In the genomic region with DNA sequence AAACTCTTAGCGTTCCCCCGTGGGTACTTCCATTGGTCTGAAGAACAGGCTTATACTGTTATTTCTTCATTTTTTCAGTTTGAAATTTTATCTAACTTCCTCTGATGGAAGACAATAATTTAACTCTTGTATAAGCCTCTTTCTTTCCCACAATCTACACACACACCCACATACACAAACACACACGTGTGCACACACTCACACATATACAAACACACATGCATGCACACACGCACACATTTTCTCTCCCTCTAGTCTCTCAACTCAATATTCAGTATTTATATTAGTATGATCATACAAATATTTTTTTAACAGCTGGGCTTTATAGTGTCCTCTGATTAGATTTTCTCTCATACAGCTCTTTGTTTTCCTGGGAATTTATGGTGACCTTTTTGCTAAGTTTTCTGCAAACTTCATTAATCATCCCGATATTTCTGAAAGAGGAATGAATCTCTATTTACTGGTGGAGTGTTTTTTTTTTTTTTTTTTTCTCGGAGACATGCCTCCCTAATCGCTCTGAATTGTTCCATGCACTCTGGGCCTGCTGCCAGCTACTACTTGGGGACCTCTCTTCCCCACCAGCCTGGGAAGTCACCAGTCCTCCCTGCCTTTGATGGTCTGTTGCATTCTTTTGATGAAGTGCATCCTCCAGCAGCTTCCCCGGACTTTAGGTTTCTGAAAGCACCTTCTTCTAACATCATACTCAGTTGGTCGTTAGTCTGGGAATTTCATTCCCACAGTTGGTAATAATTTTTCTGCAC, we compare ENCODE assay signal across 28 cellular contexts.
DNase-seq lines count a peak whose midpoint lies in the region; ATAC-seq, FAIRE-seq and TF ChIP-seq lines count a peak whose summit lies in the region.
"Had no signal": no experiment of that assay in that cellular context is flagged by ENCODE, and none has a peak within 500 bp of the region (broad histone marks: within the 10 kb centered on the region; RNA-seq: fewer than 3 reads in every experiment).

No MANE protein-coding gene starts in this region.

- H3K4ac ChIP-seq in H1 (replicated peaks; ENCODE audit: insufficient read length, low read depth, low read length), result no peak overlapping the region

- H3K79me2 ChIP-seq in H1 (ENCODE audit: control insufficient read depth in 1 of 2, insufficient read depth in 2 of 2, low read length in 2 of 2), result no peaks in the 10 kb centered on the region

- H3K9me3 ChIP-seq in H1 (ENCODE audit: insufficient read depth in 2 of 2, low read depth in 1 of 2, low read length in 1 of 2) (no peaks in the 10 kb centered on the region), ascending aorta (peaks cover 0 to 13% of the 10 kb centered on the region in 2 donors)

- H2AFZ ChIP-seq in H1 (ENCODE audit: low read length), result no peak overlapping the region

- CTCF ChIA-PET in H1 (lab: Charles Lee; ENCODE audit: partially characterized antibody), result interaction anchor here (1.1 to 2.5 kb wide), 4 partner anchors 10 to 29 kb away, joined by 3 to 10 read pairs (median 4); no protein-coding TSS in a partner anchor

- no peak overlapping the region for H4K8ac ChIP-seq in H1 (ENCODE audit: extremely low read depth, insufficient read depth, low read length)

- H4K91ac ChIP-seq in H1 (replicated peaks; ENCODE audit: insufficient read length, low read length), result no peak overlapping the region

- no peak overlapping the region for H3K56ac ChIP-seq in H1 (replicated peaks; ENCODE audit: insufficient read length, low read depth, low read length)

- TF ChIP-seq CTCF in H1 (IDR thresholded peaks at IDR 0.05; ENCODE audit: control extremely low read depth in 1 of 3, insufficient read depth in 1 of 3, low read depth in 1 of 3, low read length in 3 of 3), result no peak
- no peak for TF ChIP-seq CTCF in ascending aorta (IDR thresholded peaks at IDR 0.05)

- H2BK15ac ChIP-seq in H1 (ENCODE audit: low read length), result no peak overlapping the region

- 0 out of 2 replicates have a peak overlapping the region, but pooled peaks have one; percentile 67 for H2BK20ac ChIP-seq in H1 (ENCODE audit: low read length)

- H3K4me1 ChIP-seq in H1 (replicated peaks in 1 of 4; ENCODE audit: control insufficient read depth in 3 of 4, insufficient read depth in 4 of 4, low read length in 3 of 4), result no peaks in the 10 kb centered on the region
- no peaks in the 10 kb centered on the region for H3K4me1 ChIP-seq in ascending aorta
- H3K4me1 ChIP-seq: A549, lower lobe of right lung had no signal

- TF ChIP-seq EP300 in H1 (IDR thresholded peaks at IDR 0.05; ENCODE audit: borderline replicate concordance in 1 of 2, low read depth in 2 of 2, low read length in 2 of 2), result no peak

- TF ChIP-seq POLR2A in H1 (IDR thresholded peaks at IDR 0.05; ENCODE audit: control extremely low read depth in 1 of 2, low read depth in 2 of 2, low read length in 2 of 2), result no peak

- intact Hi-C loops in ascending aorta (cut with DNase I), result no loop called here

- FAIRE-seq in H1 (lab: Jason Lieb, UNC), result no peak
- FAIRE-seq: A549 had no signal

- H3K36me3 ChIP-seq in H1 (ENCODE audit: control insufficient read depth in 2 of 4, insufficient read depth in 4 of 4, low read length in 3 of 4), result no peaks in the 10 kb centered on the region
- no peaks in the 10 kb centered on the region for H3K36me3 ChIP-seq in ascending aorta
- H3K36me3 ChIP-seq: lower lobe of right lung had no signal

- H2AK5ac ChIP-seq in H1 (ENCODE audit: low read depth, low read length), result no peak overlapping the region

- TF ChIP-seq RAD21 in H1 (IDR thresholded peaks at IDR 0.05 in 1 of 2, conservative IDR thresholded peaks at IDR 0.05 in 1 of 2; ENCODE audit: low read depth in 2 of 2, low read length in 2 of 2), result no peak

- 85% methylated on average over 9 of the region's 9 CpGs; no CpG with 5 or more reads in 1 of the 2 experiments for WGBS in H1 (ENCODE audit: extremely low coverage in 1 of 2, insufficient coverage in 1 of 2, insufficient read length in 1 of 2, insufficient replicate concordance in 2 of 2, low coverage in 1 of 2, low lambda C conversion rate in 2 of 2, missing lambda C conversion rate in 1 of 2), 2 experiments

- H2BK12ac ChIP-seq in H1 (ENCODE audit: low read depth, low read length), result no peak overlapping the region

- H4K20me1 ChIP-seq in H1 (replicated peaks in 1 of 2; ENCODE audit: control insufficient read depth in 1 of 2, insufficient read depth in 2 of 2, low read length in 2 of 2), result no peaks in the 10 kb centered on the region

- POLR2A ChIA-PET in H1 (lab: Charles Lee; ENCODE audit: partially characterized antibody), result interaction anchor here (1.2 kb wide), 1 partner anchor 88 kb away, joined by 3 read pairs; no protein-coding TSS in a partner anchor

- no peak overlapping the region for H3K4me2 ChIP-seq in H1 (ENCODE audit: insufficient read depth in 1 of 2, low read depth in 2 of 2, low read length in 2 of 2)
- H3K4me2 ChIP-seq: A549 had no signal

- no peak overlapping the region for H3K18ac ChIP-seq in H1 (ENCODE audit: extremely low read depth, low read length)

- H3K23me2 ChIP-seq in H1 (ENCODE audit: low read depth, low read length), result no peaks in the 10 kb centered on the region

- no peak for ATAC-seq in GM19467 (IDR thresholded peaks at IDR 0.05; ENCODE audit: unreplicated experiment)
- ATAC-seq in GM19395 (IDR thresholded peaks at IDR 0.05; ENCODE audit: unreplicated experiment), result no peak
- ATAC-seq: A549; activated CD4-positive, alpha-beta T cell treated with anti-CD3 and anti-CD28 coated beads for 36 hours; activated CD8-positive, alpha-beta T cell treated with anti-CD3 and anti-CD28 coated beads, Interleukin-2, amount 10 ng/mL, durations not matched to agents 7 days and 5 days; lower lobe of right lung; natural killer cell treated with Interleukin-12 subunit alpha and Interleukin-12 subunit beta and Interleukin-15 and Interleukin-18, amount 100 ng/mL, for 72 hours; stimulated activated naive CD8-positive, alpha-beta T cell treated with anti-CD3 and anti-CD28 coated beads, Interleukin-15, amount 100 ng/mL, for 72 hours had no signal

- no peak overlapping the region for H2BK5ac ChIP-seq in H1 (ENCODE audit: low read depth, low read length)

- H2BK120ac ChIP-seq in H1 (replicated peaks; ENCODE audit: low read depth, low read length), result no peak overlapping the region

- H3K9ac ChIP-seq in H1 (replicated peaks in 1 of 4; ENCODE audit: extremely low read depth in 1 of 4, low read depth in 3 of 4, low read length in 3 of 4), result no peak overlapping the region

- DNase-seq in NCI-H1436 (lab: John Stamatoyannopoulos, UW) (peak; percentile 3), NCI-H1436 treated with DMSO at 0.1 percent for 48 hours (lab: John Stamatoyannopoulos, UW) (no peak), M059J (ENCODE audit: low read depth) (peak; percentile 7), NCI-H2171 treated with DMSO at 0.1 percent for 48 hours (lab: John Stamatoyannopoulos, UW) (peak; percentile 87), H1 (ENCODE audit: low read depth in 1 of 2, low spot score in 2 of 2) (no peak), ascending aorta (ENCODE audit: low spot score in 2 of 2) (no peak)
- DNase-seq: activated CD4-positive, alpha-beta T cell treated with anti-CD3 and anti-CD28 coated beads for 36 hours; activated CD8-positive, alpha-beta T cell treated with anti-CD3 and anti-CD28 coated beads, Interleukin-2, amount 10 ng/mL, durations not matched to agents 7 days and 5 days; activated effector memory CD4-positive, alpha-beta T cell treated with Interleukin-2 at 50 U/mL for 16 hours; aorta; CD4-positive, alpha-beta memory T cell; DND-41; effector memory CD4-positive, alpha-beta T cell; erythroblast; glutamatergic neuron; H9; islet precursor cell; lower lobe of right lung; NCI-H187; NCI-H526; stimulated activated naive CD8-positive, alpha-beta T cell treated with anti-CD3 and anti-CD28 coated beads, Interleukin-15, amount 100 ng/mL, for 72 hours had no signal

- H3K23ac ChIP-seq in H1 (ENCODE audit: insufficient read length), result no peak overlapping the region

- H3K79me1 ChIP-seq in H1 (ENCODE audit: low read depth, low read length), result no peaks in the 10 kb centered on the region

- H3K14ac ChIP-seq in H1 (ENCODE audit: insufficient read length), result no peak overlapping the region

- H4K5ac ChIP-seq in H1 (ENCODE audit: insufficient read length, low read depth, low read length), result no peak overlapping the region

- H3K4me3 ChIP-seq in H1 (ENCODE audit: extremely low read depth in 1 of 4, insufficient read depth in 2 of 4, low read depth in 3 of 4, low read length in 4 of 4), result no peak overlapping the region
- H3K4me3 ChIP-seq in ascending aorta, result no peak overlapping the region
- H3K4me3 ChIP-seq: A549, coronary artery, lower lobe of right lung, skin epidermis had no signal

- H3K27me3 ChIP-seq in H1 (replicated peaks in 1 of 4; ENCODE audit: control insufficient read depth in 3 of 4, extremely low read depth in 1 of 4, insufficient read depth in 3 of 4, low read length in 3 of 4), result no peaks in the 10 kb centered on the region
- H3K27me3 ChIP-seq in ascending aorta, result no peaks in the 10 kb centered on the region

- H3K27ac ChIP-seq in H1 (ENCODE audit: low read depth, low read length) (no peak overlapping the region), ascending aorta (no peak overlapping the region)
- H3K27ac ChIP-seq: A549, coronary artery, lower lobe of right lung, RWPE1, skin epidermis had no signal

TF ChIP-seq in H1, 55 proteins besides CTCF, POLR2A, EP300 and RAD21:
- TF ChIP-seq NRF1 (IDR thresholded peaks at IDR 0.05; ENCODE audit: low read depth, low read length), result no peak
- no peak for TF ChIP-seq FOSL1 (IDR thresholded peaks at IDR 0.05; ENCODE audit: insufficient read depth, low read depth, low read length)
- TF ChIP-seq CEBPB (IDR thresholded peaks at IDR 0.05; ENCODE audit: low read depth, low read length), result no peak
- no peak for TF ChIP-seq SP4 (IDR thresholded peaks at IDR 0.05; ENCODE audit: low read length)
- no peak for TF ChIP-seq YY1 (IDR thresholded peaks at IDR 0.05; ENCODE audit: low read depth, low read length)
- TF ChIP-seq POU5F1 (IDR thresholded peaks at IDR 0.05; ENCODE audit: low read depth, low read length), result no peak
- no peak for TF ChIP-seq KDM1A (IDR thresholded peaks at IDR 0.05; ENCODE audit: borderline replicate concordance, low read length)
- TF ChIP-seq TEAD4 (IDR thresholded peaks at IDR 0.05; ENCODE audit: low read depth, low read length), result no peak
- TF ChIP-seq MAFK (IDR thresholded peaks at IDR 0.05; ENCODE audit: low read depth, low read length), result no peak
- TF ChIP-seq HDAC2 (IDR thresholded peaks at IDR 0.05; ENCODE audit: borderline replicate concordance in 1 of 2, low read depth in 2 of 2, low read length in 2 of 2), result no peak

Comparison
In these comparisons a context has a peak if more than half of its experiments do, and no peak if none do; other contexts are left out.
1. DNase-seq: peak in NCI-H1436 (single experiment), M059J (single experiment) and NCI-H2171 treated with DMSO at 0.1 percent for 48 hours (single experiment); none in NCI-H1436 treated with DMSO at 0.1 percent for 48 hours (single experiment), H1 (0 of 2) and ascending aorta (0 of 2).